In genomic region chr2:231780909-231781797, GRCh38 we compare ENCODE assay signal across 1 cellular context.
TF ChIP-seq lines count a peak whose summit lies in the region.

TSS of gene PDE6D (minus strand) at chr2:231781282. CDS start at chr2:231781114, 168 bp downstream.

TF ChIP-seq in K562, 482 proteins besides CTCF, POLR2A, EP300 and RAD21 (continued from another document and continues in another):
- TF ChIP-seq RREB1 (CRISPR knock-in tag; IDR thresholded peaks at IDR 0.05), result no peak
- no peak for TF ChIP-seq ZNF232 (CRISPR knock-in tag; IDR thresholded peaks at IDR 0.05)
- no peak for TF ChIP-seq USF1 (CRISPR knock-in tag; IDR thresholded peaks at IDR 0.05)
- no peak for TF ChIP-seq ETV1 (tag; conservative IDR thresholded peaks at IDR 0.05; ENCODE audit: low read depth)
- TF ChIP-seq BHLHE40 (IDR thresholded peaks at IDR 0.05; ENCODE audit: low read length), result no peak
- no peak for TF ChIP-seq ZNF57 (CRISPR knock-in tag; IDR thresholded peaks at IDR 0.05)
- peak; percentile 96 for TF ChIP-seq RBM25 (IDR thresholded peaks at IDR 0.05; ENCODE audit: low read depth, low read length, severe bottlenecking)
- no peak for TF ChIP-seq ZNF408 (CRISPR knock-in tag; IDR thresholded peaks at IDR 0.05; ENCODE audit: low read depth)
- no peak for TF ChIP-seq HDGF (IDR thresholded peaks at IDR 0.05)
- TF ChIP-seq ZBTB34 (CRISPR knock-in tag; IDR thresholded peaks at IDR 0.05), result no peak
- TF ChIP-seq ZNF175 (CRISPR knock-in tag; IDR thresholded peaks at IDR 0.05; ENCODE audit: low read depth), result no peak
- TF ChIP-seq THRA (IDR thresholded peaks at IDR 0.05), result no peak
- no peak for TF ChIP-seq CEBPB (tag; IDR thresholded peaks at IDR 0.05)
- 0 out of 2 replicates have a peak, but pooled peaks have one; percentile 14 for TF ChIP-seq ATF4 (CRISPR knock-in tag; IDR thresholded peaks at IDR 0.05)
- TF ChIP-seq NCOR1 (IDR thresholded peaks at IDR 0.05), result no peak
- TF ChIP-seq TCF3 (CRISPR knock-in tag; IDR thresholded peaks at IDR 0.05), result no peak
- TF ChIP-seq ARID4B (CRISPR knock-in tag; IDR thresholded peaks at IDR 0.05), result no peak
- TF ChIP-seq NR1H2 (CRISPR knock-in tag; IDR thresholded peaks at IDR 0.05), result no peak
- no peak for TF ChIP-seq EP400 (IDR thresholded peaks at IDR 0.05)
- TF ChIP-seq PHF21A (IDR thresholded peaks at IDR 0.05; ENCODE audit: borderline replicate concordance, low read depth), result no peak
- no peak for TF ChIP-seq MTA2 (IDR thresholded peaks at IDR 0.05; ENCODE audit: low read depth)
- 0 out of 2 replicates have a peak, but pooled peaks have one; percentile 28 for TF ChIP-seq ZBTB33 (CRISPR knock-in tag; IDR thresholded peaks at IDR 0.05)
- peak; percentile 45; the same call in 1 of the 2 replicates for TF ChIP-seq ZNF592 (IDR thresholded peaks at IDR 0.05)
- TF ChIP-seq U2AF2 (optimal IDR thresholded peaks at IDR 0.05; ENCODE audit: low read depth, low read length), result no peak
- TF ChIP-seq YBX1 (IDR thresholded peaks at IDR 0.05), result no peak
- TF ChIP-seq PTRF (tag; IDR thresholded peaks at IDR 0.05), result no peak
- TF ChIP-seq ZC3H4 (CRISPR knock-in tag; IDR thresholded peaks at IDR 0.05; ENCODE audit: borderline replicate concordance), result no peak
- TF ChIP-seq HMG20B (CRISPR knock-in tag; IDR thresholded peaks at IDR 0.05), result no peak
- TF ChIP-seq MLLT1 (IDR thresholded peaks at IDR 0.05), result 0 out of 4 replicates have a peak, but pooled peaks of 1 of the 2 experiments have one; percentile 26
- no peak for TF ChIP-seq CAMTA2 (CRISPR knock-in tag; conservative IDR thresholded peaks at IDR 0.05)
- TF ChIP-seq TBP (optimal IDR thresholded peaks at IDR 0.05; ENCODE audit: low read depth, low read length), result no peak
- no peak for TF ChIP-seq ZEB2 (IDR thresholded peaks at IDR 0.05)
- no peak for TF ChIP-seq ZNF384 (IDR thresholded peaks at IDR 0.05; ENCODE audit: low read depth, low read length)
- TF ChIP-seq GATAD2B (IDR thresholded peaks at IDR 0.05; ENCODE audit: borderline replicate concordance), result no peak
